Comparison of ENCODE assay signal across 8 cellular contexts in the genomic region with DNA sequence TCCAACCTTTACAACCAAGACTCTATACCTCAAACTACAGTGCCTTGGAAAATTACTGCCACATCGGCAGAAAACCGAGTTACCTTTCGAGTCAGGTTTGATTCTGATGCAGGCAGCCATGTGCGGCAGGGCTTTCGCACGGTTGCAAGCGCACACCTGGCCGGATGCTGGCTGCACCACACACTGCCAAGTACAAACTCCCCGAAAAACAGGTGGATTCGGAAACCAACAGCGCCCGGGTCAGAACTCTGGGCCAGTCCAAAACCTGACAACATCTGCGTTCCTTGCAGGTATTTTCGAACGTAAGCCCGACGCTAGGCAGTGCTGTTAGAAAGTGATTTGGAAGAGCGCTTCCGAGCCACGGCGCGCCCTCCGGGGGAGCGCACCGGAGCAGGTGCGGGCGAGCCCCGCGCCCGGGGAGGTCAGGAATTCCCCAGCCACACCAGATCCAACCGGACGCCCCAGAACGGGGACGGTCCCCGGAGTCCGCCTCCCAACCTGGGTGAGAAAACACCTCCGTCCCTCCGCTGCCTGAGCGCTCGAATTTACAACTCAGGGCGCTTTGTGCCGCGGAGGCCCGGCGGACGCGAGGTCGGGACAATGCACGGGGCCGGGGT. TPM values are rescaled to one million over a fixed set of nuclear protein-coding genes. Genes with fewer than 3 reads are reported as not detected.
DNase-seq lines count a peak whose midpoint lies in the region; ATAC-seq and TF ChIP-seq lines count a peak whose summit lies in the region.

No MANE protein-coding gene starts in this region.

- H3K4me3 ChIP-seq in HAP-1 (peak overlapping the region; percentile 77), RWPE2 (ENCODE audit: severe bottlenecking) (peak overlapping the region; percentile 86)

- H3K4me1 ChIP-seq in HAP-1, result peaks cover 37% of the 10 kb centered on the region
- H3K4me1 ChIP-seq in RWPE2 (ENCODE audit: insufficient read depth, poor library complexity, severe bottlenecking), result peaks cover 31% of the 10 kb centered on the region

- no peak for TF ChIP-seq CTCF in RWPE2 (IDR thresholded peaks at IDR 0.05; ENCODE audit: poor library complexity, severe bottlenecking)

- DNase-seq in DMS53 treated with DMSO at 0.1 percent for 48 hours (lab: John Stamatoyannopoulos, UW; ENCODE audit: unreplicated experiment), result peak; percentile 4
- no peak for DNase-seq in HAP-1 (ENCODE audit: low spot score in 2 of 2)
- DNase-seq in RWPE2 (ENCODE audit: low spot score), result no peak
- peak; percentile 58 for DNase-seq in activated naive CD8-positive, alpha-beta T cell treated with anti-CD3 and anti-CD28 coated beads for 36 hours
- peak; percentile 25 to 46 (median 34) for DNase-seq in immature natural killer cell
- DNase-seq in stimulated activated CD4-positive, alpha-beta T cell treated with anti-CD3 and anti-CD28 coated beads, Interleukin-4, amount 100 ng/mL, for 1 hour, result peak; percentile 56
- DNase-seq in NCI-H1436 treated with DMSO at 0.1 percent for 48 hours (lab: John Stamatoyannopoulos, UW), result no peak
- DNase-seq in SKM-1 (lab: John Stamatoyannopoulos, UW; ENCODE audit: unreplicated experiment), result no peak

- H3K27me3 ChIP-seq in HAP-1 (ENCODE audit: low read depth) (no peaks in the 10 kb centered on the region), RWPE2 (ENCODE audit: insufficient read depth, poor library complexity, severe bottlenecking) (no peaks in the 10 kb centered on the region)

- H3K9me3 Mint-ChIP-seq in activated naive CD8-positive, alpha-beta T cell treated with anti-CD3 and anti-CD28 coated beads for 36 hours, result no peaks in the 10 kb centered on the region
- H3K9me3 Mint-ChIP-seq in immature natural killer cell, result peaks cover 0 to 2% (median 0%) of the 10 kb centered on the region in 6 donors

- H3K9me3 ChIP-seq in HAP-1 (no peaks in the 10 kb centered on the region), RWPE2 (ENCODE audit: severe bottlenecking) (no peaks in the 10 kb centered on the region)

- in situ Hi-C loops in HAP-1 (cut with MboI; ENCODE audit: low sequenced_read_pairs), result no loop called here

- peaks cover 50% of the 10 kb centered on the region for H3K4me1 Mint-ChIP-seq in activated naive CD8-positive, alpha-beta T cell treated with anti-CD3 and anti-CD28 coated beads for 36 hours
- peaks cover 50 to 61% of the 10 kb centered on the region in 2 donors for H3K4me1 Mint-ChIP-seq in immature natural killer cell

- peak overlapping the region; percentile 50 for H3K27ac ChIP-seq in RWPE2 (ENCODE audit: poor library complexity, severe bottlenecking)

- H3K4me3 Mint-ChIP-seq in activated naive CD8-positive, alpha-beta T cell treated with anti-CD3 and anti-CD28 coated beads for 36 hours, result peak overlapping the region; percentile 88
- peak overlapping the region; percentile 89 to 98 (median 91) for H3K4me3 Mint-ChIP-seq in immature natural killer cell

- ATAC-seq in RWPE2 (ENCODE audit: low read depth), result peak; percentile 45; the same call in 2 of the 3 replicates

- peak overlapping the region; percentile 97 for H3K27ac Mint-ChIP-seq in activated naive CD8-positive, alpha-beta T cell treated with anti-CD3 and anti-CD28 coated beads for 36 hours
- peak overlapping the region; percentile 88 to 94 (median 93) for H3K27ac Mint-ChIP-seq in immature natural killer cell

- peaks cover 18% of the 10 kb centered on the region for H3K36me3 Mint-ChIP-seq in activated naive CD8-positive, alpha-beta T cell treated with anti-CD3 and anti-CD28 coated beads for 36 hours
- H3K36me3 Mint-ChIP-seq in immature natural killer cell, result no peaks in the 10 kb centered on the region

- H3K27me3 Mint-ChIP-seq in activated naive CD8-positive, alpha-beta T cell treated with anti-CD3 and anti-CD28 coated beads for 36 hours, result peaks cover 5% of the 10 kb centered on the region
- peaks cover 2 to 19% (median 15%) of the 10 kb centered on the region in 3 donors for H3K27me3 Mint-ChIP-seq in immature natural killer cell (ENCODE audit: low read depth in 3 of 3)

- peaks cover 3% of the 10 kb centered on the region; the same call in 1 of the 2 replicates for H3K36me3 ChIP-seq in HAP-1 (replicated peaks)
- H3K36me3 ChIP-seq in RWPE2 (ENCODE audit: low read depth), result peaks cover 5% of the 10 kb centered on the region; the same call in 1 of the 2 replicates

RNA-seq across cellular contexts. Expression of a gene that starts 1.2 kb away (rescaled TPM):
- total RNA-seq in activated naive CD8-positive, alpha-beta T cell treated with anti-CD3 and anti-CD28 coated beads for 36 hours, result 100 to 1,000 TPM; 167 to 175 TPM
- 10 to 100 TPM in 2 of 3 donors, 1 to 10 TPM in 1; 4.4 to 11.9 (median 10.2) TPM for polyA plus RNA-seq in immature natural killer cell

Comparison
In these comparisons a context has a peak if more than half of its experiments do, and no peak if none do; other contexts are left out.
1. DNase-seq: peak in DMS53 treated with DMSO at 0.1 percent for 48 hours (single experiment), activated naive CD8-positive, alpha-beta T cell treated with anti-CD3 and anti-CD28 coated beads for 36 hours (single experiment), immature natural killer cell (3 of 3) and stimulated activated CD4-positive, alpha-beta T cell treated with anti-CD3 and anti-CD28 coated beads, Interleukin-4, amount 100 ng/mL, for 1 hour (single experiment); none in HAP-1 (0 of 2), RWPE2 (single experiment), NCI-H1436 treated with DMSO at 0.1 percent for 48 hours (single experiment) and SKM-1 (single experiment).